1 cellular context compared by ENCODE assay signal in the genomic region with DNA sequence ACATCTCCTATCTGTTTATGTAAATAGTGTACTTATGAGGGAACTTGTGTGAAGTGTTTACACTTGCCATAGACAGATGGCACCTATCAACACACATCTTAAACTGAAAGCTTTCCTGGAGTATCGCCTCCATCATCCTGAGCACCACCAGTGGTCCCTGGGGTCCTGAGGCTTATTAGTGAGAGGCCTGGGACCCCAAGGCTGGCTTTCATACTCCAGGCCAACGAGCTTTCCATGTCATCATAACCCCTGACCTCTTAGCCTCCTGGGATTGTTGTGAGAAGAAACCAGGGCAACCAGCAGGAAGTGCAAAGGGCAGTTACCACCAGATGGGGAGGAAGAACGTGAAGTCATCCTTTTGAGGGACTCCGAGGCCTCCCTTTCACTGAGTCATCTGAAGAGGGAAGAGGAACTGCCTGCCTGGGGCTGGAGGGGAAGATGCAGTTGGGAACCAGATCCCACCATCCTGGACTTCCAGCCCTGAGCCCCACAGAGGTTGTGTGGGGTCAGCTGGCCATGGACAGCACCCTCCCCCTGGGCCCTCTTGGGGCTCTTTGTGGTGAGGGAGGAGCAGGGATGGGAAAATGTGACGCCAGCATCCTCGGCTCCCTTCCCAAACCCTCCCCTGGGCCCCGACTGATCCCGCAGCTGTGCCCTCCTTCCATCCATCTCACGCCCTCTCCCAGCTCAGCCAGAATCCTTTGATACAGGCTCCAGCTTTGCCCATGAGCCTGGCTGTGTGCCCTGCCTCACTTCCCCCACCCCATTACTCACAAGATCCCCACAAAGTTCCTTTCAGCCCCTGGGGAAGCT.
A peak's percentile ranks its signal among the peaks of the same experiment; 100 is the strongest.
TF ChIP-seq lines count a peak whose summit lies in the region.

No MANE protein-coding gene starts in this region.

TF ChIP-seq in endothelial cell of umbilical vein, 7 proteins besides CTCF, POLR2A, EP300 and RAD21:
- TF ChIP-seq EZH2 (IDR thresholded peaks at IDR 0.05; ENCODE audit: borderline replicate concordance, low read depth, low read length, severe bottlenecking), result no peak
- TF ChIP-seq FOS (IDR thresholded peaks at IDR 0.05; ENCODE audit: borderline replicate concordance, insufficient read depth, low read length), result peak; percentile 87
- peak; percentile 88 for TF ChIP-seq JUN (IDR thresholded peaks at IDR 0.05; ENCODE audit: borderline replicate concordance, insufficient read depth, insufficient read length, low read depth)
- TF ChIP-seq POLR2AphosphoS5 (IDR thresholded peaks at IDR 0.05; ENCODE audit: insufficient read depth, low read depth, low read length), result peak; percentile 50
- TF ChIP-seq MYC (IDR thresholded peaks at IDR 0.05; ENCODE audit: low read depth, low read length), result no peak
- TF ChIP-seq GATA2 (IDR thresholded peaks at IDR 0.05; ENCODE audit: insufficient read depth, insufficient read length, low read depth, low read length), result no peak
- TF ChIP-seq, protein P1, sequence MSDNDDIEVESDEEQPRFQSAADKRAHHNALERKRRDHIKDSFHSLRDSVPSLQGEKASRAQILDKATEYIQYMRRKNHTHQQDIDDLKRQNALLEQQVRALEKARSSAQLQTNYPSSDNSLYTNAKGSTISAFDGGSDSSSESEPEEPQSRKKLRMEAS (IDR thresholded peaks at IDR 0.05; ENCODE audit: insufficient read depth, insufficient read length), result peak; percentile 20
TF ChIP-seq in endothelial cell of umbilical vein: peak in this region for 4.
